Comparison of ENCODE assay signal across 20 cellular contexts in the genomic region with DNA sequence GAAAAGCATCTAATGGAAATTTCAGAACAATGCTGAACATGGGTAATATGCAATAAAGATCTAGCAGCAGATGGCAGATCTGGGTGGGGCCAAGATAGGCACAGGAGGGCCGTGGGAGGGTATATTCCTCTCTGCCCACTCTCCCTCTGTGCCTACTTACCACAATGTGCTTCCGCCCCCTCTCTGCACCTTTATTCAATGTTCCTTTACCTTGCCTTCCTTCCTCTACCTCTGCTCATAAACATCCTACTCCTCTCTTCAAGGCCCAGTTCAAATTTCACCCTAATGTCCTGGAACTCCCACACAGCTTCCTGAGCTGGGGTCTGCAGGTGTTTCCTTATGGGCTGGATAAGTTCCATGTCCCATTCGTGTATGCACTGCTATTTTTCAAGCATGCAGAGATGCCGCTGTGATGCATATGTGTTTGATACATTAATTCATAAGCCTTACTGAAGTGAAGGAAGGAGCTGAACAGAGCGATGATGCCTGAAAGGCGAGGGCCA.
"Had no signal": no experiment of that assay in that cellular context is flagged by ENCODE, and none has a peak within 500 bp of the region (broad histone marks: within the 10 kb centered on the region; RNA-seq: fewer than 3 reads in every experiment).

No MANE protein-coding gene starts in this region.

- DNase-seq: activated CD4-positive, alpha-beta T cell treated with anti-CD3 and anti-CD28 coated beads for 48 hours; activated CD4-positive, alpha-beta T cell treated with anti-CD3 and anti-CD28 coated beads, Interleukin-2, amount 50 U/mL, for 4 hours; activated CD8-positive, alpha-beta memory T cell treated with anti-CD3 and anti-CD28 coated beads, Interleukin-2, amount 50 U/mL, for 48 hours; activated CD8-positive, alpha-beta T cell treated with anti-CD3 and anti-CD28 coated beads, Interleukin-2, amount 10 ng/mL, durations not matched to agents 7 days and 5 days; activated naive CD4-positive, alpha-beta T cell treated with anti-CD3 and anti-CD28 coated beads, Interleukin-2, amount 50 U/mL, for 16 hours; activated naive CD8-positive, alpha-beta T cell treated with anti-CD3 and anti-CD28 coated beads, Interleukin-2, amount 10 ng/mL, durations not matched to agents 7 days and 5 days; activated T-cell treated with anti-CD3 and anti-CD28 coated beads, Interleukin-2, amount 50 U/mL, for 1 hour; adrenal gland; anterior cingulate cortex; Karpas-422; NCI-H1930; NCI-H345; NCI-H510A; NCI-H526 treated with DMSO at 0.1 percent for 48 hours; NCI-H82; Peyer's patch; Right ventricle myocardium superior; SW 1271 had no signal

- H3K4me3 Mint-ChIP-seq: activated CD8-positive, alpha-beta T cell treated with anti-CD3 and anti-CD28 coated beads, Interleukin-2, amount 10 ng/mL, durations not matched to agents 7 days and 5 days; activated naive CD8-positive, alpha-beta T cell treated with anti-CD3 and anti-CD28 coated beads, Interleukin-2, amount 10 ng/mL, durations not matched to agents 7 days and 5 days had no signal

- H3K27ac ChIP-seq: adrenal gland, Peyer's patch, RWPE1, SJSA1 had no signal

- H3K36me3 ChIP-seq: adrenal gland, Peyer's patch had no signal

- H3K27me3 Mint-ChIP-seq: activated naive CD8-positive, alpha-beta T cell treated with anti-CD3 and anti-CD28 coated beads, Interleukin-2, amount 10 ng/mL, durations not matched to agents 7 days and 5 days had no signal

- H3K9me3 ChIP-seq: adrenal gland, Peyer's patch, SJSA1 had no signal

- H3K4me3 ChIP-seq: adrenal gland, Peyer's patch, SJSA1 had no signal

- H3K27me3 ChIP-seq: adrenal gland, Peyer's patch, SJSA1 had no signal

- H3K27ac Mint-ChIP-seq: activated CD8-positive, alpha-beta T cell treated with anti-CD3 and anti-CD28 coated beads, Interleukin-2, amount 10 ng/mL, durations not matched to agents 7 days and 5 days; activated naive CD8-positive, alpha-beta T cell treated with anti-CD3 and anti-CD28 coated beads, Interleukin-2, amount 10 ng/mL, durations not matched to agents 7 days and 5 days had no signal
